In genomic region chr7:128407751-128408708, GRCh38 we compare ENCODE assay signal across 9 cellular contexts. TPM values are rescaled to one million over a fixed set of nuclear protein-coding genes. Genes with fewer than 3 reads are reported as not detected.
DNase-seq lines count a peak whose midpoint lies in the region; ATAC-seq and TF ChIP-seq lines count a peak whose summit lies in the region.
"Had no signal": no experiment of that assay in that cellular context is flagged by ENCODE, and none has a peak within 500 bp of the region (broad histone marks: within the 10 kb centered on the region; RNA-seq: fewer than 3 reads in every experiment).

No MANE protein-coding gene starts in this region.

- H3K36me3 Mint-ChIP-seq in activated CD4-positive, alpha-beta T cell treated with anti-CD3 and anti-CD28 coated beads, Interleukin-2, amount 10 ng/mL, durations not matched to agents 24 days and 14 days (ENCODE audit: low read depth), result peaks cover 3% of the 10 kb centered on the region

- 48 to 56% (median 50%) methylated on average over 9 to 11 of the region's 11 CpGs for WGBS in stomach, 5 donors

- no peaks in the 10 kb centered on the region for H3K9me3 Mint-ChIP-seq in activated CD4-positive, alpha-beta T cell treated with anti-CD3 and anti-CD28 coated beads, Interleukin-2, amount 10 ng/mL, durations not matched to agents 24 days and 14 days

- no peak for TF ChIP-seq POLR2A in stomach (IDR thresholded peaks at IDR 0.05)

- H3K4me3 Mint-ChIP-seq in activated CD4-positive, alpha-beta T cell treated with anti-CD3 and anti-CD28 coated beads, Interleukin-2, amount 10 ng/mL, durations not matched to agents 24 days and 14 days, result peak overlapping the region; percentile 93

- H3K27me3 ChIP-seq in iPS-15b (ENCODE audit: control insufficient read depth, insufficient read depth, low read length) (peaks cover 84% of the 10 kb centered on the region), stomach (no peaks in the 10 kb centered on the region)

- peak overlapping the region; percentile 83 to 94 (median 92) for H3K27ac ChIP-seq in stomach

- no peak for TF ChIP-seq EP300 in stomach (IDR thresholded peaks at IDR 0.05)

- ATAC-seq in left lobe of liver (no peak), HG03097 (IDR thresholded peaks at IDR 0.05; ENCODE audit: low FRiP score, unreplicated experiment) (no peak)

- intact Hi-C loops in activated CD4-positive, alpha-beta T cell treated with anti-CD3 and anti-CD28 coated beads, Interleukin-2, amount 10 ng/mL, durations not matched to agents 24 days and 14 days (cut with micrococcal nuclease), result loop anchor here (5.0 to 10.0 kb wide), 2 partner anchors 127 to 329 kb away; partner anchors contain the start of gene CALU
- intact Hi-C loops in stomach (cut with DNase I; ENCODE audit: low total_unique reads), result no loop called here

- H3K36me3 ChIP-seq in iPS-15b (ENCODE audit: control insufficient read depth, insufficient read depth, low read length), result no peaks in the 10 kb centered on the region
- H3K36me3 ChIP-seq in stomach, result peaks cover 0 to 4% (median 1%) of the 10 kb centered on the region in 4 donors

- H3K27ac Mint-ChIP-seq in activated CD4-positive, alpha-beta T cell treated with anti-CD3 and anti-CD28 coated beads, Interleukin-2, amount 10 ng/mL, durations not matched to agents 24 days and 14 days, result no peak overlapping the region

- H3K4me1 Mint-ChIP-seq in activated CD4-positive, alpha-beta T cell treated with anti-CD3 and anti-CD28 coated beads, Interleukin-2, amount 10 ng/mL, durations not matched to agents 24 days and 14 days, result peaks cover 46% of the 10 kb centered on the region

- H3K4me1 ChIP-seq in iPS-15b (ENCODE audit: control insufficient read depth, insufficient read depth, low read length) (peaks cover 19% of the 10 kb centered on the region), stomach (peaks cover 57 to 69% (median 67%) of the 10 kb centered on the region in 4 donors)

- DNase-seq in activated CD4-positive, alpha-beta T cell treated with anti-CD3 and anti-CD28 coated beads, Interleukin-2, amount 10 ng/mL, durations not matched to agents 24 days and 14 days, result peak; percentile 65
- no peak for DNase-seq in activated CD4-positive, alpha-beta T cell treated with anti-CD3 and anti-CD28 coated beads, Interleukin-2, amount 50 U/mL, for 1 hour
- DNase-seq in SKM-1 treated with dmso at 0.1 percent for 144 hours (lab: John Stamatoyannopoulos, UW; ENCODE audit: unreplicated experiment), result peak; percentile 46
- no peak for DNase-seq in stomach
- DNase-seq in hippocampal formation (lab: John Stamatoyannopoulos, UW), result no peak
- DNase-seq in left lobe of liver (ENCODE audit: low spot score), result no peak

- H3K27me3 Mint-ChIP-seq in activated CD4-positive, alpha-beta T cell treated with anti-CD3 and anti-CD28 coated beads, Interleukin-2, amount 10 ng/mL, durations not matched to agents 24 days and 14 days, result peaks cover 10% of the 10 kb centered on the region

- H3K4me3 ChIP-seq in iPS-15b (ENCODE audit: low read depth, low read length) (peak overlapping the region; percentile 24), stomach (peak overlapping the region in 2 of 4 donors; percentile 62 to 65)

- TF ChIP-seq CTCF in stomach (IDR thresholded peaks at IDR 0.05), result no peak

- no peaks in the 10 kb centered on the region for H3K9me3 ChIP-seq in iPS-15b (ENCODE audit: control insufficient read depth, insufficient read depth, low read length)
- no peaks in the 10 kb centered on the region for H3K9me3 ChIP-seq in stomach

- no peak overlapping the region for H3K9ac ChIP-seq in iPS-15b (ENCODE audit: low read depth, low read length)

RNA-seq across cellular contexts. Expression of gene IMPDH1, which starts 1.8 kb away (rescaled TPM):
- 102 and 105 TPM in 2 replicates for total RNA-seq in activated CD4-positive, alpha-beta T cell treated with anti-CD3 and anti-CD28 coated beads, Interleukin-2, amount 10 ng/mL, durations not matched to agents 24 days and 14 days
- total RNA-seq in stomach (100 to 1,000 TPM in 2 of 5 donors, 10 to 100 TPM in 3; 45.5 to 188 (median 94.4) TPM), left lobe of liver (3.5 TPM)
- 10 to 100 TPM; 32.7 to 72.3 (median 59.7) TPM for polyA plus RNA-seq in stomach

RNA-seq across cellular contexts. Expression of gene PRRT4, which starts 46.5 kb away (rescaled TPM):
- total RNA-seq in activated CD4-positive, alpha-beta T cell treated with anti-CD3 and anti-CD28 coated beads, Interleukin-2, amount 10 ng/mL, durations not matched to agents 24 days and 14 days, result 0.14 TPM in 2 replicates
- total RNA-seq in stomach (not detected), left lobe of liver (not detected)
- 1 to 10 TPM in 1 of 3 donors, under 1 TPM in 1, not detected in 1; 0.12 to 1.2 TPM for polyA plus RNA-seq in stomach
- total RNA-seq: pulmonary artery endothelial cell had no signal

RNA-seq across cellular contexts. Expression of gene HILPDA, which starts 47.6 kb away (rescaled TPM):
- 171 TPM in 2 replicates for total RNA-seq in activated CD4-positive, alpha-beta T cell treated with anti-CD3 and anti-CD28 coated beads, Interleukin-2, amount 10 ng/mL, durations not matched to agents 24 days and 14 days
- total RNA-seq in stomach (10 to 100 TPM in 1 of 5 donors, 1 to 10 TPM in 2, under 1 TPM in 1, not detected in 1; 0.45 to 38.2 (median 2.3) TPM), left lobe of liver (3.8 TPM)
- 10 to 100 TPM in 2 of 3 donors, 1 to 10 TPM in 1; 8.1 to 25.8 (median 14.2) TPM for polyA plus RNA-seq in stomach

Comparison
In these comparisons a context has a peak if more than half of its experiments do, and no peak if none do; other contexts are left out.
1. DNase-seq: peak in activated CD4-positive, alpha-beta T cell treated with anti-CD3 and anti-CD28 coated beads, Interleukin-2, amount 10 ng/mL, durations not matched to agents 24 days and 14 days (single experiment) and SKM-1 treated with dmso at 0.1 percent for 144 hours (single experiment); none in activated CD4-positive, alpha-beta T cell treated with anti-CD3 and anti-CD28 coated beads, Interleukin-2, amount 50 U/mL, for 1 hour (single experiment), stomach (single experiment), hippocampal formation (0 of 2) and left lobe of liver (single experiment).
2. RNA of gene IMPDH1, which starts 1.8 kb away (total RNA-seq): 102 to 105 TPM in activated CD4-positive, alpha-beta T cell treated with anti-CD3 and anti-CD28 coated beads, Interleukin-2, amount 10 ng/mL, durations not matched to agents 24 days and 14 days and 45.5 to 188 TPM in stomach; 3.5 TPM in left lobe of liver (single experiment); every median in the first group is over 10 times any median in the second.